Comparison of ENCODE assay signal across 1 cellular context in the genomic region with DNA sequence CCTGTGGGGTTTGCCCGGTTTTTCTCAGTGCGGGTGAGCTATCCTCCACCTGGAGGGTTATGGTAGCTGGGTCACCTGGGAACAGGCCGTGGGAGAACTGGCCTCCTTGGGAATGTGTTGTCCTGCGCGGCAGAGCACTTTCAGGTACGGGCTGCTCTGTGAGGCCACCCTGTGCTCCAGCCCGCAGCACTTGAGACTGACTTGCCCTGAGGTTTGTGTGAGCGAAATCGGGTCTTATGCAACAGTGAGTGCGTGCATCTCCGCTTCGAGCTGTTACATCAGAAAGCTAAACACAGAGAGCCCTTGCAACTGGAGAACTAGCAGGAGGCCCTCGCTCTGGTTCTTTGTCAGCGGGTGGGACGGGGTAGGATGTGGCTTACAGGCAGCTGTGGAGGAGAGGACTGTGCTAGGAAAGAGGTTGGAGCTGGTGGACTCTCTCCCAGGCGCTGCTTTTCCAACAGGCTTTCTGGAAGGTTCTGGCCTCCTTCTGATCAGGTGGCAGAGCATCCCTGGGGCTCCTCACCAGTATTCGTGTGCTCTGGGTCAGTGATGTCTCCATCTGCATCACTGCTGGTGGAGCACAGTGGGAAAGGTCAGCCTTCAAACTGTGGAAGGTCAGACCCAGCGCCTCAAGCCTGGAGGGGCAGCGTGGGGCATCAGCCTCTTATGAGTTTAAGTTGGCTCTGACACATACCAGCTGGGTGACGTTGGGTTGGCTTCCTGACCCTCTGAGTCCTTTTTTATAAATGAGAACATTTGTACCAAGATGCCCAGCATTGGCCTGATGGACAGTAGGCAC.
TF ChIP-seq lines count a peak whose summit lies in the region.

No MANE protein-coding gene starts in this region.

TF ChIP-seq in HepG2, 621 proteins besides CTCF, POLR2A, EP300 and RAD21 (continued from another document and continues in another):
- TF ChIP-seq ZNF556 (CRISPR knock-in tag; IDR thresholded peaks at IDR 0.05; ENCODE audit: borderline replicate concordance), result peak; percentile 72; the same call in 1 of the 2 replicates
- TF ChIP-seq ZNF572 (CRISPR knock-in tag; IDR thresholded peaks at IDR 0.05), result no peak
- TF ChIP-seq, protein P1, sequence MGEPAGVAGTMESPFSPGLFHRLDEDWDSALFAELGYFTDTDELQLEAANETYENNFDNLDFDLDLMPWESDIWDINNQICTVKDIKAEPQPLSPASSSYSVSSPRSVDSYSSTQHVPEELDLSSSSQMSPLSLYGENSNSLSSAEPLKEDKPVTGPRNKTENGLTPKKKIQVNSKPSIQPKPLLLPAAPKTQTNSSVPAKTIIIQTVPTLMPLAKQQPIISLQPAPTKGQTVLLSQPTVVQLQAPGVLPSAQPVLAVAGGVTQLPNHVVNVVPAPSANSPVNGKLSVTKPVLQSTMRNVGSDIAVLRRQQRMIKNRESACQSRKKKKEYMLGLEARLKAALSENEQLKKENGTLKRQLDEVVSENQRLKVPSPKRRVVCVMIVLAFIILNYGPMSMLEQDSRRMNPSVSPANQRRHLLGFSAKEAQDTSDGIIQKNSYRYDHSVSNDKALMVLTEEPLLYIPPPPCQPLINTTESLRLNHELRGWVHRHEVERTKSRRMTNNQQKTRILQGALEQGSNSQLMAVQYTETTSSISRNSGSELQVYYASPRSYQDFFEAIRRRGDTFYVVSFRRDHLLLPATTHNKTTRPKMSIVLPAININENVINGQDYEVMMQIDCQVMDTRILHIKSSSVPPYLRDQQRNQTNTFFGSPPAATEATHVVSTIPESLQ (CRISPR knock-in tag; conservative IDR thresholded peaks at IDR 0.05), result no peak
- no peak for TF ChIP-seq ZFAT (CRISPR knock-in tag; conservative IDR thresholded peaks at IDR 0.05)
- TF ChIP-seq, protein P2, sequence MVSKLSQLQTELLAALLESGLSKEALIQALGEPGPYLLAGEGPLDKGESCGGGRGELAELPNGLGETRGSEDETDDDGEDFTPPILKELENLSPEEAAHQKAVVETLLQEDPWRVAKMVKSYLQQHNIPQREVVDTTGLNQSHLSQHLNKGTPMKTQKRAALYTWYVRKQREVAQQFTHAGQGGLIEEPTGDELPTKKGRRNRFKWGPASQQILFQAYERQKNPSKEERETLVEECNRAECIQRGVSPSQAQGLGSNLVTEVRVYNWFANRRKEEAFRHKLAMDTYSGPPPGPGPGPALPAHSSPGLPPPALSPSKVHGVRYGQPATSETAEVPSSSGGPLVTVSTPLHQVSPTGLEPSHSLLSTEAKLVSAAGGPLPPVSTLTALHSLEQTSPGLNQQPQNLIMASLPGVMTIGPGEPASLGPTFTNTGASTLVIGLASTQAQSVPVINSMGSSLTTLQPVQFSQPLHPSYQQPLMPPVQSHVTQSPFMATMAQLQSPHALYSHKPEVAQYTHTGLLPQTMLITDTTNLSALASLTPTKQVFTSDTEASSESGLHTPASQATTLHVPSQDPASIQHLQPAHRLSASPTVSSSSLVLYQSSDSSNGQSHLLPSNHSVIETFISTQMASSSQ (IDR thresholded peaks at IDR 0.05; ENCODE audit: low read depth), result peak; percentile 21; the same call in 1 of the 2 replicates
- TF ChIP-seq, protein P2 (CRISPR knock-in tag; IDR thresholded peaks at IDR 0.05; ENCODE audit: borderline replicate concordance), result peak; percentile 65; the same call in 1 of the 2 replicates
- TF ChIP-seq FLYWCH1 (CRISPR knock-in tag; IDR thresholded peaks at IDR 0.05), result no peak
- TF ChIP-seq ZNF790 (CRISPR knock-in tag; IDR thresholded peaks at IDR 0.05; ENCODE audit: borderline replicate concordance), result no peak
- TF ChIP-seq ZSCAN20 (CRISPR knock-in tag; IDR thresholded peaks at IDR 0.05; ENCODE audit: borderline replicate concordance), result no peak
- TF ChIP-seq, protein P3, sequence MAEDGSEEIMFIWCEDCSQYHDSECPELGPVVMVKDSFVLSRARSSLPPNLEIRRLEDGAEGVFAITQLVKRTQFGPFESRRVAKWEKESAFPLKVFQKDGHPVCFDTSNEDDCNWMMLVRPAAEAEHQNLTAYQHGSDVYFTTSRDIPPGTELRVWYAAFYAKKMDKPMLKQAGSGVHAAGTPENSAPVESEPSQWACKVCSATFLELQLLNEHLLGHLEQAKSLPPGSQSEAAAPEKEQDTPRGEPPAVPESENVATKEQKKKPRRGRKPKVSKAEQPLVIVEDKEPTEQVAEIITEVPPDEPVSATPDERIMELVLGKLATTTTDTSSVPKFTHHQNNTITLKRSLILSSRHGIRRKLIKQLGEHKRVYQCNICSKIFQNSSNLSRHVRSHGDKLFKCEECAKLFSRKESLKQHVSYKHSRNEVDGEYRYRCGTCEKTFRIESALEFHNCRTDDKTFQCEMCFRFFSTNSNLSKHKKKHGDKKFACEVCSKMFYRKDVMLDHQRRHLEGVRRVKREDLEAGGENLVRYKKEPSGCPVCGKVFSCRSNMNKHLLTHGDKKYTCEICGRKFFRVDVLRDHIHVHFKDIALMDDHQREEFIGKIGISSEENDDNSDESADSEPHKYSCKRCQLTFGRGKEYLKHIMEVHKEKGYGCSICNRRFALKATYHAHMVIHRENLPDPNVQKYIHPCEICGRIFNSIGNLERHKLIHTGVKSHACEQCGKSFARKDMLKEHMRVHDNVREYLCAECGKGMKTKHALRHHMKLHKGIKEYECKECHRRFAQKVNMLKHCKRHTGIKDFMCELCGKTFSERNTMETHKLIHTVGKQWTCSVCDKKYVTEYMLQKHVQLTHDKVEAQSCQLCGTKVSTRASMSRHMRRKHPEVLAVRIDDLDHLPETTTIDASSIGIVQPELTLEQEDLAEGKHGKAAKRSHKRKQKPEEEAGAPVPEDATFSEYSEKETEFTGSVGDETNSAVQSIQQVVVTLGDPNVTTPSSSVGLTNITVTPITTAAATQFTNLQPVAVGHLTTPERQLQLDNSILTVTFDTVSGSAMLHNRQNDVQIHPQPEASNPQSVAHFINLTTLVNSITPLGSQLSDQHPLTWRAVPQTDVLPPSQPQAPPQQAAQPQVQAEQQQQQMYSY (CRISPR knock-in tag; IDR thresholded peaks at IDR 0.05), result no peak
- TF ChIP-seq ZNF326 (CRISPR knock-in tag; IDR thresholded peaks at IDR 0.05; ENCODE audit: borderline replicate concordance), result no peak
- no peak for TF ChIP-seq SRSF4 (IDR thresholded peaks at IDR 0.05; ENCODE audit: low read depth, low read length, poor library complexity, severe bottlenecking)
- TF ChIP-seq PAX8 (CRISPR knock-in tag; IDR thresholded peaks at IDR 0.05; ENCODE audit: borderline replicate concordance), result no peak
- no peak for TF ChIP-seq ZNF460 (CRISPR knock-in tag; IDR thresholded peaks at IDR 0.05; ENCODE audit: borderline replicate concordance)
- no peak for TF ChIP-seq ZNF337 (CRISPR knock-in tag; IDR thresholded peaks at IDR 0.05; ENCODE audit: borderline replicate concordance, low read depth)
- TF ChIP-seq ZNF678 (CRISPR knock-in tag; IDR thresholded peaks at IDR 0.05), result no peak
- TF ChIP-seq FOSL1 (CRISPR knock-in tag; IDR thresholded peaks at IDR 0.05; ENCODE audit: borderline replicate concordance), result no peak
- no peak for TF ChIP-seq JARID2 (CRISPR knock-in tag; IDR thresholded peaks at IDR 0.05; ENCODE audit: insufficient replicate concordance)
- TF ChIP-seq MAZ (IDR thresholded peaks at IDR 0.05; ENCODE audit: borderline replicate concordance, low read depth, low read length), result no peak
- no peak for TF ChIP-seq MAZ (CRISPR knock-in tag; IDR thresholded peaks at IDR 0.05; ENCODE audit: low read depth)
- TF ChIP-seq ADNP (CRISPR knock-in tag; IDR thresholded peaks at IDR 0.05), result no peak
- no peak for TF ChIP-seq NFE2L2 (IDR thresholded peaks at IDR 0.05; ENCODE audit: low read length)
- TF ChIP-seq MED8 (CRISPR knock-in tag; IDR thresholded peaks at IDR 0.05; ENCODE audit: insufficient replicate concordance), result no peak
- TF ChIP-seq RARA (CRISPR knock-in tag; IDR thresholded peaks at IDR 0.05), result peak; percentile 88
- TF ChIP-seq ZIK1 (CRISPR knock-in tag; IDR thresholded peaks at IDR 0.05; ENCODE audit: borderline replicate concordance, low read depth), result no peak
- peak; percentile 71 for TF ChIP-seq KDM2A (CRISPR knock-in tag; IDR thresholded peaks at IDR 0.05; ENCODE audit: borderline replicate concordance, low read depth)
- TF ChIP-seq, protein P4, sequence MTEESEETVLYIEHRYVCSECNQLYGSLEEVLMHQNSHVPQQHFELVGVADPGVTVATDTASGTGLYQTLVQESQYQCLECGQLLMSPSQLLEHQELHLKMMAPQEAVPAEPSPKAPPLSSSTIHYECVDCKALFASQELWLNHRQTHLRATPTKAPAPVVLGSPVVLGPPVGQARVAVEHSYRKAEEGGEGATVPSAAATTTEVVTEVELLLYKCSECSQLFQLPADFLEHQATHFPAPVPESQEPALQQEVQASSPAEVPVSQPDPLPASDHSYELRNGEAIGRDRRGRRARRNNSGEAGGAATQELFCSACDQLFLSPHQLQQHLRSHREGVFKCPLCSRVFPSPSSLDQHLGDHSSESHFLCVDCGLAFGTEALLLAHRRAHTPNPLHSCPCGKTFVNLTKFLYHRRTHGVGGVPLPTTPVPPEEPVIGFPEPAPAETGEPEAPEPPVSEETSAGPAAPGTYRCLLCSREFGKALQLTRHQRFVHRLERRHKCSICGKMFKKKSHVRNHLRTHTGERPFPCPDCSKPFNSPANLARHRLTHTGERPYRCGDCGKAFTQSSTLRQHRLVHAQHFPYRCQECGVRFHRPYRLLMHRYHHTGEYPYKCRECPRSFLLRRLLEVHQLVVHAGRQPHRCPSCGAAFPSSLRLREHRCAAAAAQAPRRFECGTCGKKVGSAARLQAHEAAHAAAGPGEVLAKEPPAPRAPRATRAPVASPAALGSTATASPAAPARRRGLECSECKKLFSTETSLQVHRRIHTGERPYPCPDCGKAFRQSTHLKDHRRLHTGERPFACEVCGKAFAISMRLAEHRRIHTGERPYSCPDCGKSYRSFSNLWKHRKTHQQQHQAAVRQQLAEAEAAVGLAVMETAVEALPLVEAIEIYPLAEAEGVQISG (CRISPR knock-in tag; IDR thresholded peaks at IDR 0.05), result peak; percentile 76
- TF ChIP-seq ZZZ3 (CRISPR knock-in tag; IDR thresholded peaks at IDR 0.05; ENCODE audit: borderline replicate concordance), result no peak
- no peak for TF ChIP-seq ZNF546 (CRISPR knock-in tag; conservative IDR thresholded peaks at IDR 0.05)
- TF ChIP-seq ZNF382 (CRISPR knock-in tag; IDR thresholded peaks at IDR 0.05; ENCODE audit: borderline replicate concordance), result no peak
- no peak for TF ChIP-seq ZFP82 (CRISPR knock-in tag; IDR thresholded peaks at IDR 0.05; ENCODE audit: borderline replicate concordance)
- no peak for TF ChIP-seq ZSCAN31 (CRISPR knock-in tag; IDR thresholded peaks at IDR 0.05; ENCODE audit: low read depth)
- TF ChIP-seq, protein P5, sequence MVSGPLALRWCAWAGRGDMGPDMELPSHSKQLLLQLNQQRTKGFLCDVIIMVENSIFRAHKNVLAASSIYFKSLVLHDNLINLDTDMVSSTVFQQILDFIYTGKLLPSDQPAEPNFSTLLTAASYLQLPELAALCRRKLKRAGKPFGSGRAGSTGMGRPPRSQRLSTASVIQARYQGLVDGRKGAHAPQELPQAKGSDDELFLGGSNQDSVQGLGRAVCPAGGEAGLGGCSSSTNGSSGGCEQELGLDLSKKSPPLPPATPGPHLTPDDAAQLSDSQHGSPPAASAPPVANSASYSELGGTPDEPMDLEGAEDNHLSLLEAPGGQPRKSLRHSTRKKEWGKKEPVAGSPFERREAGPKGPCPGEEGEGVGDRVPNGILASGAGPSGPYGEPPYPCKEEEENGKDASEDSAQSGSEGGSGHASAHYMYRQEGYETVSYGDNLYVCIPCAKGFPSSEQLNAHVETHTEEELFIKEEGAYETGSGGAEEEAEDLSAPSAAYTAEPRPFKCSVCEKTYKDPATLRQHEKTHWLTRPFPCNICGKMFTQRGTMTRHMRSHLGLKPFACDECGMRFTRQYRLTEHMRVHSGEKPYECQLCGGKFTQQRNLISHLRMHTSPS (CRISPR knock-in tag; IDR thresholded peaks at IDR 0.05; ENCODE audit: low read depth), result no peak; the same call in 1 of the 2 replicates
- peak; percentile 68 for TF ChIP-seq TEAD3 (CRISPR knock-in tag; optimal IDR thresholded peaks at IDR 0.05; ENCODE audit: borderline replicate concordance)
- TF ChIP-seq, protein P6, sequence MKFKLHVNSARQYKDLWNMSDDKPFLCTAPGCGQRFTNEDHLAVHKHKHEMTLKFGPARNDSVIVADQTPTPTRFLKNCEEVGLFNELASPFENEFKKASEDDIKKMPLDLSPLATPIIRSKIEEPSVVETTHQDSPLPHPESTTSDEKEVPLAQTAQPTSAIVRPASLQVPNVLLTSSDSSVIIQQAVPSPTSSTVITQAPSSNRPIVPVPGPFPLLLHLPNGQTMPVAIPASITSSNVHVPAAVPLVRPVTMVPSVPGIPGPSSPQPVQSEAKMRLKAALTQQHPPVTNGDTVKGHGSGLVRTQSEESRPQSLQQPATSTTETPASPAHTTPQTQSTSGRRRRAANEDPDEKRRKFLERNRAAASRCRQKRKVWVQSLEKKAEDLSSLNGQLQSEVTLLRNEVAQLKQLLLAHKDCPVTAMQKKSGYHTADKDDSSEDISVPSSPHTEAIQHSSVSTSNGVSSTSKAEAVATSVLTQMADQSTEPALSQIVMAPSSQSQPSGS (CRISPR knock-in tag; IDR thresholded peaks at IDR 0.05), result peak; percentile 82
- no peak for TF ChIP-seq U2AF1 (optimal IDR thresholded peaks at IDR 0.05; ENCODE audit: low read depth, low read length)
- TF ChIP-seq, protein P7, sequence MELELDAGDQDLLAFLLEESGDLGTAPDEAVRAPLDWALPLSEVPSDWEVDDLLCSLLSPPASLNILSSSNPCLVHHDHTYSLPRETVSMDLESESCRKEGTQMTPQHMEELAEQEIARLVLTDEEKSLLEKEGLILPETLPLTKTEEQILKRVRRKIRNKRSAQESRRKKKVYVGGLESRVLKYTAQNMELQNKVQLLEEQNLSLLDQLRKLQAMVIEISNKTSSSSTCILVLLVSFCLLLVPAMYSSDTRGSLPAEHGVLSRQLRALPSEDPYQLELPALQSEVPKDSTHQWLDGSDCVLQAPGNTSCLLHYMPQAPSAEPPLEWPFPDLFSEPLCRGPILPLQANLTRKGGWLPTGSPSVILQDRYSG (CRISPR knock-in tag; IDR thresholded peaks at IDR 0.05), result no peak
- TF ChIP-seq SPEN (CRISPR knock-in tag; IDR thresholded peaks at IDR 0.05; ENCODE audit: low read depth), result peak; percentile 68; the same call in 1 of the 2 replicates
